Comparison of ENCODE assay signal across 20 cellular contexts in the genomic region with DNA sequence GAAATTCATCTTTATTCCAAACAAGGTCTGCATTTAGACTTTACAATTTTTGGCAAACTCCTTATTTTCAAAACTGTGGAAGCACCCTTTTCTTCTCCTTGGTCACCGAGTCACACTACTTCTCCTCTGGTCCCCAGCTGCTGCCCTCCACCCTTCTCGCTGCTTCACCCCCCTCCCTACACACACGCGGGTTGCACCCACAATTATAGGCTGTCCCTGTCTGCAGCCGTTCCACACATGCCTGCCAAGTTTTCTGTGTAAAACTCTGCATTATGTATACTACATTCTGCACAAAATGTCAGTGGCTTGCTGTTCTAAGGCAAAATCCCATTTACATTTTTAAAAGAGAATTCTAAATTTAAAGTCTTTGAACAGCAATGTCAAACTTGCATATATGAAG.
DNase-seq lines count a peak whose midpoint lies in the region; ATAC-seq and FAIRE-seq lines count a peak whose summit lies in the region.
"Had no signal": no experiment of that assay in that cellular context is flagged by ENCODE, and none has a peak within 500 bp of the region (broad histone marks: within the 10 kb centered on the region; RNA-seq: fewer than 3 reads in every experiment).

No MANE protein-coding gene starts in this region.

- DNase-seq in activated CD8-positive, alpha-beta memory T cell treated with anti-CD3 and anti-CD28 coated beads, Interleukin-2, amount 10 ng/mL, durations not matched to agents 7 days and 5 days: no peak
- no peak for DNase-seq in activated CD8-positive, alpha-beta memory T cell treated with anti-CD3 and anti-CD28 coated beads, Interleukin-2, amount 50 U/mL, for 48 hours
- DNase-seq in effector memory CD8-positive, alpha-beta T cell: no peak
- peak; percentile 10 for DNase-seq in midbrain (lab: John Stamatoyannopoulos, UW)
- DNase-seq in superior temporal gyrus (ENCODE audit: extremely low spot score): peak; percentile 63
- DNase-seq in activated CD4-positive, alpha-beta T cell treated with anti-CD3 and anti-CD28 coated beads, Interleukin-2, amount 50 U/mL, for 4 hours: no peak
- DNase-seq in HTR-8/SVneo (ENCODE audit: insufficient read length, low spot score): no peak
- DNase-seq in NCI-H2029 (lab: John Stamatoyannopoulos, UW): no peak
- DNase-seq: activated naive CD8-positive, alpha-beta T cell treated with anti-CD3 and anti-CD28 coated beads, Interleukin-2, amount 50 U/mL, for 24 hours; BE2C; Calu3; foreskin keratinocyte; Karpas-422; NCI-H1930; spleen; stimulated activated CD4-positive, alpha-beta T cell treated with anti-CD3 and anti-CD28 coated beads, Interleukin-4, amount 100 ng/mL, for 4 hours had no signal

- no peak overlapping the region for H3K4me3 Mint-ChIP-seq in activated CD8-positive, alpha-beta memory T cell treated with anti-CD3 and anti-CD28 coated beads, Interleukin-2, amount 10 ng/mL, durations not matched to agents 7 days and 5 days
- no peak overlapping the region for H3K4me3 Mint-ChIP-seq in effector memory CD8-positive, alpha-beta T cell
- H3K4me3 Mint-ChIP-seq: activated naive CD8-positive, alpha-beta T cell treated with anti-CD3 and anti-CD28 coated beads, Interleukin-2, amount 50 U/mL, for 24 hours; neural crest cell had no signal

- no peak for ATAC-seq in activated CD8-positive, alpha-beta memory T cell treated with anti-CD3 and anti-CD28 coated beads, Interleukin-2, amount 10 ng/mL, durations not matched to agents 7 days and 5 days
- no peak for ATAC-seq in effector memory CD8-positive, alpha-beta T cell (replicated peaks)
- ATAC-seq: activated CD4-positive, CD25-positive, alpha-beta regulatory T cell treated with anti-CD3 and anti-CD28 coated beads, Interleukin-2, amount 50 U/mL, for 24 hours; activated naive CD8-positive, alpha-beta T cell treated with anti-CD3 and anti-CD28 coated beads, Interleukin-2, amount 50 U/mL, for 24 hours; foreskin keratinocyte; SK-N-SH treated with all-trans-retinoic acid at 6 μM for 48 hours had no signal

- FAIRE-seq in HTR-8/SVneo (lab: Jason Lieb, UNC): no peak
- FAIRE-seq: A204.1 had no signal

- no peaks in the 10 kb centered on the region for H3K27me3 Mint-ChIP-seq in activated CD8-positive, alpha-beta memory T cell treated with anti-CD3 and anti-CD28 coated beads, Interleukin-2, amount 10 ng/mL, durations not matched to agents 7 days and 5 days
- H3K27me3 Mint-ChIP-seq in effector memory CD8-positive, alpha-beta T cell: no peaks in the 10 kb centered on the region
- H3K27me3 Mint-ChIP-seq: activated naive CD8-positive, alpha-beta T cell treated with anti-CD3 and anti-CD28 coated beads, Interleukin-2, amount 50 U/mL, for 24 hours had no signal

- H3K4me1 Mint-ChIP-seq in activated CD8-positive, alpha-beta memory T cell treated with anti-CD3 and anti-CD28 coated beads, Interleukin-2, amount 10 ng/mL, durations not matched to agents 7 days and 5 days: peaks cover 20% of the 10 kb centered on the region
- H3K4me1 Mint-ChIP-seq in effector memory CD8-positive, alpha-beta T cell (ENCODE audit: low read depth in 2 of 2): peaks cover 2 to 11% of the 10 kb centered on the region in 2 donors
- H3K4me1 Mint-ChIP-seq: neural crest cell had no signal

- no peaks in the 10 kb centered on the region for H3K9me3 Mint-ChIP-seq in activated CD8-positive, alpha-beta memory T cell treated with anti-CD3 and anti-CD28 coated beads, Interleukin-2, amount 10 ng/mL, durations not matched to agents 7 days and 5 days (ENCODE audit: low read depth)
- no peaks in the 10 kb centered on the region for H3K9me3 Mint-ChIP-seq in effector memory CD8-positive, alpha-beta T cell
- H3K9me3 Mint-ChIP-seq: activated naive CD8-positive, alpha-beta T cell treated with anti-CD3 and anti-CD28 coated beads, Interleukin-2, amount 50 U/mL, for 24 hours; neural crest cell had no signal

- peak overlapping the region; percentile 69 for H3K27ac Mint-ChIP-seq in activated CD8-positive, alpha-beta memory T cell treated with anti-CD3 and anti-CD28 coated beads, Interleukin-2, amount 10 ng/mL, durations not matched to agents 7 days and 5 days
- H3K27ac Mint-ChIP-seq in effector memory CD8-positive, alpha-beta T cell: peak overlapping the region; percentile 20 to 70
- H3K27ac Mint-ChIP-seq: activated naive CD8-positive, alpha-beta T cell treated with anti-CD3 and anti-CD28 coated beads, Interleukin-2, amount 50 U/mL, for 24 hours had no signal

- CTCF ChIA-PET in activated CD8-positive, alpha-beta memory T cell treated with anti-CD3 and anti-CD28 coated beads, Interleukin-2, amount 10 ng/mL, durations not matched to agents 7 days and 5 days (lab: Charles Lee): interaction anchor here (1.8 to 1.9 kb wide), 2 partner anchors 9 to 73 kb away, joined by 4 read pairs; no protein-coding TSS in a partner anchor

- H3K36me3 Mint-ChIP-seq in activated CD8-positive, alpha-beta memory T cell treated with anti-CD3 and anti-CD28 coated beads, Interleukin-2, amount 10 ng/mL, durations not matched to agents 7 days and 5 days: peaks cover 63% of the 10 kb centered on the region
- peaks cover 35% of the 10 kb centered on the region for H3K36me3 Mint-ChIP-seq in effector memory CD8-positive, alpha-beta T cell (ENCODE audit: insufficient read depth)

Comparison
In these comparisons a context has a peak if more than half of its experiments do, and no peak if none do; other contexts are left out.
1. DNase-seq: peak in midbrain (single experiment) and superior temporal gyrus (single experiment); none in activated CD8-positive, alpha-beta memory T cell treated with anti-CD3 and anti-CD28 coated beads, Interleukin-2, amount 10 ng/mL, durations not matched to agents 7 days and 5 days (single experiment), activated CD8-positive, alpha-beta memory T cell treated with anti-CD3 and anti-CD28 coated beads, Interleukin-2, amount 50 U/mL, for 48 hours (single experiment), effector memory CD8-positive, alpha-beta T cell (0 of 3), activated CD4-positive, alpha-beta T cell treated with anti-CD3 and anti-CD28 coated beads, Interleukin-2, amount 50 U/mL, for 4 hours (0 of 2), HTR-8/SVneo (single experiment) and NCI-H2029 (single experiment).